In the genomic region with DNA sequence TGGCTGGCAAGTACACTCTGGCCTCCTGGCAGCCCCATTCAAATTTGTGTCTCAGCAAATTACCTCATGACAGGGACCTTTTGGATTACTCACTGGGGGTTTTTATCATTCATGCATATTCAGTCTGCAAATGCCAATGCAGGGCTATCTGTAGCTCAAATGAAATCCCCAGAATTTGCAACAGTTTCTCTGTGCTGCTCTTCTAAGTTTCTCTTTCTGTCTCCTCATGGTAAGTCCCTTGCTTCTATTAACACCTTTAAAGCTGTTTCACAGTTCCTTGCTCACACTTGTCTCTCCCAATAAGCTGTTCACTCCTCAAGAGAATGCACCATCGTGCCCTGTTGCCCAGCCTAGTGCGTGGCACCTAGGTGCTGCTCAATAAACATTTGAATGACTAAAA, we compare ENCODE assay signal across 1 cellular context.
TF ChIP-seq lines count a peak whose summit lies in the region.

No MANE protein-coding gene starts in this region.

TF ChIP-seq in GM23338, 12 proteins besides CTCF, POLR2A, EP300 and RAD21 (continued from another document):
- TF ChIP-seq, protein P1, sequence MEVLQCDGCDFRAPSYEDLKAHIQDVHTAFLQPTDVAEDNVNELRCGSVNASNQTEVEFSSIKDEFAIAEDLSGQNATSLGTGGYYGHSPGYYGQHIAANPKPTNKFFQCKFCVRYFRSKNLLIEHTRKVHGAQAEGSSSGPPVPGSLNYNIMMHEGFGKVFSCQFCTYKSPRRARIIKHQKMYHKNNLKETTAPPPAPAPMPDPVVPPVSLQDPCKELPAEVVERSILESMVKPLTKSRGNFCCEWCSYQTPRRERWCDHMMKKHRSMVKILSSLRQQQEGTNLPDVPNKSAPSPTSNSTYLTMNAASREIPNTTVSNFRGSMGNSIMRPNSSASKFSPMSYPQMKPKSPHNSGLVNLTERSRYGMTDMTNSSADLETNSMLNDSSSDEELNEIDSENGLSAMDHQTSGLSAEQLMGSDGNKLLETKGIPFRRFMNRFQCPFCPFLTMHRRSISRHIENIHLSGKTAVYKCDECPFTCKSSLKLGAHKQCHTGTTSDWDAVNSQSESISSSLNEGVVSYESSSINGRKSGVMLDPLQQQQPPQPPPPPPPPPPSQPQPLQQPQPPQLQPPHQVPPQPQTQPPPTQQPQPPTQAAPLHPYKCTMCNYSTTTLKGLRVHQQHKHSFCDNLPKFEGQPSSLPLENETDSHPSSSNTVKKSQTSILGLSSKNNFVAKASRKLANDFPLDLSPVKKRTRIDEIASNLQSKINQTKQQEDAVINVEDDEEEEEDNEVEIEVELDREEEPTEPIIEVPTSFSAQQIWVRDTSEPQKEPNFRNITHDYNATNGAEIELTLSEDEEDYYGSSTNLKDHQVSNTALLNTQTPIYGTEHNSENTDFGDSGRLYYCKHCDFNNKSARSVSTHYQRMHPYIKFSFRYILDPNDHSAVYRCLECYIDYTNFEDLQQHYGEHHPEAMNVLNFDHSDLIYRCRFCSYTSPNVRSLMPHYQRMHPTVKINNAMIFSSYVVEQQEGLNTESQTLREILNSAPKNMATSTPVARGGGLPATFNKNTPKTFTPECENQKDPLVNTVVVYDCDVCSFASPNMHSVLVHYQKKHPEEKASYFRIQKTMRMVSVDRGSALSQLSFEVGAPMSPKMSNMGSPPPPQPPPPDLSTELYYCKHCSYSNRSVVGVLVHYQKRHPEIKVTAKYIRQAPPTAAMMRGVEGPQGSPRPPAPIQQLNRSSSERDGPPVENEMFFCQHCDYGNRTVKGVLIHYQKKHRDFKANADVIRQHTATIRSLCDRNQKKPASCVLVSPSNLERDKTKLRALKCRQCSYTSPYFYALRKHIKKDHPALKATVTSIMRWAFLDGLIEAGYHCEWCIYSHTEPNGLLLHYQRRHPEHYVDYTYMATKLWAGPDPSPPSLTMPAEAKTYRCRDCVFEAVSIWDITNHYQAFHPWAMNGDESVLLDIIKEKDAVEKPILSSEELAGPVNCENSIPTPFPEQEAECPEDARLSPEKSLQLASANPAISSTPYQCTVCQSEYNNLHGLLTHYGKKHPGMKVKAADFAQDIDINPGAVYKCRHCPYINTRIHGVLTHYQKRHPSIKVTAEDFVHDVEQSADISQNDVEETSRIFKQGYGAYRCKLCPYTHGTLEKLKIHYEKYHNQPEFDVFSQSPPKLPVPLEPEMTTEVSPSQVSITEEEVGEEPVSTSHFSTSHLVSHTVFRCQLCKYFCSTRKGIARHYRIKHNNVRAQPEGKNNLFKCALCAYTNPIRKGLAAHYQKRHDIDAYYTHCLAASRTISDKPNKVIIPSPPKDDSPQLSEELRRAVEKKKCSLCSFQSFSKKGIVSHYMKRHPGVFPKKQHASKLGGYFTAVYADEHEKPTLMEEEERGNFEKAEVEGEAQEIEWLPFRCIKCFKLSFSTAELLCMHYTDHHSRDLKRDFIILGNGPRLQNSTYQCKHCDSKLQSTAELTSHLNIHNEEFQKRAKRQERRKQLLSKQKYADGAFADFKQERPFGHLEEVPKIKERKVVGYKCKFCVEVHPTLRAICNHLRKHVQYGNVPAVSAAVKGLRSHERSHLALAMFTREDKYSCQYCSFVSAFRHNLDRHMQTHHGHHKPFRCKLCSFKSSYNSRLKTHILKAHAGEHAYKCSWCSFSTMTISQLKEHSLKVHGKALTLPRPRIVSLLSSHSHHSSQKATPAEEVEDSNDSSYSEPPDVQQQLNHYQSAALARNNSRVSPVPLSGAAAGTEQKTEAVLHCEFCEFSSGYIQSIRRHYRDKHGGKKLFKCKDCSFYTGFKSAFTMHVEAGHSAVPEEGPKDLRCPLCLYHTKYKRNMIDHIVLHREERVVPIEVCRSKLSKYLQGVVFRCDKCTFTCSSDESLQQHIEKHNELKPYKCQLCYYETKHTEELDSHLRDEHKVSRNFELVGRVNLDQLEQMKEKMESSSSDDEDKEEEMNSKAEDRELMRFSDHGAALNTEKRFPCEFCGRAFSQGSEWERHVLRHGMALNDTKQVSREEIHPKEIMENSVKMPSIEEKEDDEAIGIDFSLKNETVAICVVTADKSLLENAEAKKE (CRISPR knock-in tag; IDR thresholded peaks at IDR 0.05), result no peak
- TF ChIP-seq STAT1 (IDR thresholded peaks at IDR 0.05; ENCODE audit: unreplicated experiment) (no peak), POLR2AphosphoS5 (IDR thresholded peaks at IDR 0.05; ENCODE audit: low read depth) (no peak), EZH2phosphoT487 (IDR thresholded peaks at IDR 0.05; ENCODE audit: unreplicated experiment) (no peak), CREB1 (CRISPR knock-in tag; IDR thresholded peaks at IDR 0.05; ENCODE audit: low read depth) (no peak), ZNF331 (CRISPR knock-in tag; IDR thresholded peaks at IDR 0.05; ENCODE audit: low read depth) (no peak), NANOG (IDR thresholded peaks at IDR 0.05; ENCODE audit: borderline replicate concordance) (no peak), ZNF114 (CRISPR knock-in tag; IDR thresholded peaks at IDR 0.05) (no peak), ETS1 (IDR thresholded peaks at IDR 0.05) (no peak), EZH2 (IDR thresholded peaks at IDR 0.05; ENCODE audit: low read depth, unreplicated experiment) (no peak)
- TF ChIP-seq, protein P2, sequence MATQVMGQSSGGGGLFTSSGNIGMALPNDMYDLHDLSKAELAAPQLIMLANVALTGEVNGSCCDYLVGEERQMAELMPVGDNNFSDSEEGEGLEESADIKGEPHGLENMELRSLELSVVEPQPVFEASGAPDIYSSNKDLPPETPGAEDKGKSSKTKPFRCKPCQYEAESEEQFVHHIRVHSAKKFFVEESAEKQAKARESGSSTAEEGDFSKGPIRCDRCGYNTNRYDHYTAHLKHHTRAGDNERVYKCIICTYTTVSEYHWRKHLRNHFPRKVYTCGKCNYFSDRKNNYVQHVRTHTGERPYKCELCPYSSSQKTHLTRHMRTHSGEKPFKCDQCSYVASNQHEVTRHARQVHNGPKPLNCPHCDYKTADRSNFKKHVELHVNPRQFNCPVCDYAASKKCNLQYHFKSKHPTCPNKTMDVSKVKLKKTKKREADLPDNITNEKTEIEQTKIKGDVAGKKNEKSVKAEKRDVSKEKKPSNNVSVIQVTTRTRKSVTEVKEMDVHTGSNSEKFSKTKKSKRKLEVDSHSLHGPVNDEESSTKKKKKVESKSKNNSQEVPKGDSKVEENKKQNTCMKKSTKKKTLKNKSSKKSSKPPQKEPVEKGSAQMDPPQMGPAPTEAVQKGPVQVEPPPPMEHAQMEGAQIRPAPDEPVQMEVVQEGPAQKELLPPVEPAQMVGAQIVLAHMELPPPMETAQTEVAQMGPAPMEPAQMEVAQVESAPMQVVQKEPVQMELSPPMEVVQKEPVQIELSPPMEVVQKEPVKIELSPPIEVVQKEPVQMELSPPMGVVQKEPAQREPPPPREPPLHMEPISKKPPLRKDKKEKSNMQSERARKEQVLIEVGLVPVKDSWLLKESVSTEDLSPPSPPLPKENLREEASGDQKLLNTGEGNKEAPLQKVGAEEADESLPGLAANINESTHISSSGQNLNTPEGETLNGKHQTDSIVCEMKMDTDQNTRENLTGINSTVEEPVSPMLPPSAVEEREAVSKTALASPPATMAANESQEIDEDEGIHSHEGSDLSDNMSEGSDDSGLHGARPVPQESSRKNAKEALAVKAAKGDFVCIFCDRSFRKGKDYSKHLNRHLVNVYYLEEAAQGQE (IDR thresholded peaks at IDR 0.05; ENCODE audit: unreplicated experiment), result no peak
